In genomic region chr10:50346947-50347346, GRCh38 we compare ENCODE assay signal across 16 cellular contexts.
DNase-seq lines count a peak whose midpoint lies in the region; ATAC-seq, FAIRE-seq and TF ChIP-seq lines count a peak whose summit lies in the region.
"Had no signal": no experiment of that assay in that cellular context is flagged by ENCODE, and none has a peak within 500 bp of the region (broad histone marks: within the 10 kb centered on the region; RNA-seq: fewer than 3 reads in every experiment).

No MANE protein-coding gene starts in this region.

- CTCF ChIA-PET in K562 (lab: Yijun Ruan, JAX; ENCODE audit: low intra/inter-chr PET ratio) = no interaction called here

- peaks cover 52% of the 10 kb centered on the region for H3K36me3 ChIP-seq in K562 (ENCODE audit: control insufficient read depth, insufficient read depth, low read length)
- H3K36me3 ChIP-seq: WERI-Rb-1 had no signal

- intact Hi-C loops in K562 (cut with micrococcal nuclease) = no loop called here

- in situ Hi-C loops in K562 (cut with MboI) = no loop called here

- ATAC-seq in GM18498 (IDR thresholded peaks at IDR 0.05; ENCODE audit: unreplicated experiment) (peak; percentile 17), GM19463 (IDR thresholded peaks at IDR 0.05; ENCODE audit: unreplicated experiment) (peak; percentile 9), HG02981 (IDR thresholded peaks at IDR 0.05; ENCODE audit: unreplicated experiment) (peak; percentile 14), K562 (peak; percentile 29; the same call in 2 of the 3 replicates), GM18868 (IDR thresholded peaks at IDR 0.05; ENCODE audit: unreplicated experiment) (no peak)

- peaks cover 21% of the 10 kb centered on the region for H3K9me3 ChIP-seq in K562 (replicated peaks; ENCODE audit: control insufficient read depth, insufficient read depth, low read depth, low read length)
- H3K9me3 ChIP-seq: pancreas, Peyer's patch, upper lobe of right lung had no signal

- FAIRE-seq in K562 (lab: Jason Lieb, UNC) = no peak
- FAIRE-seq in GM19239 (lab: Jason Lieb, UNC) = no peak
- FAIRE-seq: astrocyte, frontal cortex, pancreas had no signal

- no peaks in the 10 kb centered on the region for H4K20me1 ChIP-seq in K562 (replicated peaks; ENCODE audit: control insufficient read depth, insufficient read depth, low read length)

- no peaks in the 10 kb centered on the region for H3K9me1 ChIP-seq in K562 (ENCODE audit: control insufficient read depth, insufficient read depth, low read length)

- TF ChIP-seq RAD21 in K562 (CRISPR knock-in tag; conservative IDR thresholded peaks at IDR 0.05 in 1 of 2, IDR thresholded peaks at IDR 0.05 in 1 of 2) = no peak

- H3K4me3 ChIP-seq in K562 = no peak overlapping the region
- H3K4me3 ChIP-seq: left ventricle myocardium inferior, pancreas, Peyer's patch, upper lobe of right lung had no signal

- H3K27ac ChIP-seq in K562 (ENCODE audit: extremely low read depth, low read depth, low read length) = 0 out of 3 replicates have a peak overlapping the region, but pooled peaks have one; percentile 1
- H3K27ac ChIP-seq: left ventricle myocardium inferior, pancreas, Peyer's patch, upper lobe of right lung, WERI-Rb-1 had no signal

- H3K79me2 ChIP-seq in K562 (ENCODE audit: control insufficient read depth, insufficient read depth, low read length) = peaks cover 98% of the 10 kb centered on the region

- no TSS peak for BruUV-seq in K562 (replicated peaks; lab: Mats Ljungman, UMichigan)

- DNase-seq in K562 (ENCODE audit: extremely low read depth in 1 of 4, low spot score in 3 of 4) = no peak
- no peak for DNase-seq in UCSD-AML1 (lab: John Stamatoyannopoulos, UW; ENCODE audit: unreplicated experiment)
- DNase-seq in SHP77 (lab: John Stamatoyannopoulos, UW) = no peak
- DNase-seq in GM19239 (ENCODE audit: insufficient read length, low spot score) = no peak
- DNase-seq: left ventricle myocardium inferior, NCI-H2171, pancreas, Peyer's patch, upper lobe of right lung, WERI-Rb-1 had no signal

- TF ChIP-seq EP300 in K562 (IDR thresholded peaks at IDR 0.05; ENCODE audit: low read length) = no peak

- 49% methylated on average over 2 of the region's 2 CpGs for WGBS in K562 (ENCODE audit: insufficient coverage, low coverage, missing lambda C conversion rate)

- no peak overlapping the region for H3K9ac ChIP-seq in K562 (ENCODE audit: insufficient read depth in 1 of 2, low read depth in 2 of 2, low read length in 2 of 2)

- H2AFZ ChIP-seq in K562 (ENCODE audit: low read depth, low read length) = no peak overlapping the region

- H3K27me3 ChIP-seq in K562 (ENCODE audit: control insufficient read depth in 2 of 2, insufficient read depth in 2 of 2, low read length in 2 of 2) = no peaks in the 10 kb centered on the region
- H3K27me3 ChIP-seq: pancreas, Peyer's patch, upper lobe of right lung had no signal

- peaks cover 0 to 14% of the 10 kb centered on the region in 2 experiments; a peak in 2 of 5 replicates for H3K4me1 ChIP-seq in K562 (replicated peaks in 1 of 2; ENCODE audit: control insufficient read depth in 2 of 2, insufficient read depth in 2 of 2, low read length in 2 of 2)
- H3K4me1 ChIP-seq: pancreas, Peyer's patch had no signal

- no peak for TF ChIP-seq CTCF in K562 (IDR thresholded peaks at IDR 0.05 in 2 of 3, conservative IDR thresholded peaks at IDR 0.05 in 1 of 3; ENCODE audit: insufficient read depth in 2 of 3, low read depth in 1 of 3, low read length in 3 of 3)

- TF ChIP-seq POLR2A in K562 (conservative IDR thresholded peaks at IDR 0.05) = no peak

- POLR2A ChIA-PET in K562 (lab: Yijun Ruan, JAX) = interaction anchor here (1.1 to 1.5 kb wide), 3 partner anchors 9 to 21 kb away, joined by 3 read pairs; no protein-coding TSS in a partner anchor

- H3K4me2 ChIP-seq in K562 (ENCODE audit: insufficient read depth, low read length) = no peak overlapping the region

TF ChIP-seq in K562, 482 proteins besides CTCF, POLR2A, EP300 and RAD21:
- no peak for TF ChIP-seq ZBTB49 (CRISPR knock-in tag; IDR thresholded peaks at IDR 0.05; ENCODE audit: borderline replicate concordance)
- TF ChIP-seq HCFC1 (IDR thresholded peaks at IDR 0.05; ENCODE audit: low read depth, low read length) = no peak
- no peak for TF ChIP-seq SREBF1 (IDR thresholded peaks at IDR 0.05; ENCODE audit: borderline replicate concordance, low read depth, low read length)
- no peak for TF ChIP-seq SNIP1 (IDR thresholded peaks at IDR 0.05; ENCODE audit: low read depth)
- no peak for TF ChIP-seq ETV1 (tag; conservative IDR thresholded peaks at IDR 0.05; ENCODE audit: low read depth)
